ENCODE assay signal across 8 cellular contexts in the genomic region with DNA sequence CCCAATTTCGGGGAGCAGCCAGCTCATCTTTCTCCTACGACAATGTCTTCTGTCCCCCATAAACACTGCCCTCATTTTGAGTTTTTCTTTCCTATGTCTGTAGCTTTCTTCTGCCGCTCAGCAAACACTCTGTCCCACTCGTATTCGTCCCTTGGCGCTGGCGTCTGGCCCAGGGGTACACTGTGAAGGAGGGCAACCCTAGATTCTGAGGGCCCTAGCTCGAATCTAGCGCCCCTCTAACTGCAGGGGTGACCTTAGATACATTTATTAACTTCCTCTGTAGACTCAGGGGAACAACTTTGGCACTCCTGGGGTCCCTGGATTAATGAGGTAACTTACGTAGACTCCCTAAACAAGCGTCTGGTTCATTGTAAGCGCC. TPM values are rescaled to one million over a fixed set of nuclear protein-coding genes. Genes with fewer than 3 reads are reported as not detected.
DNase-seq lines count a peak whose midpoint lies in the region; ATAC-seq and TF ChIP-seq lines count a peak whose summit lies in the region.

No MANE protein-coding gene starts in this region.

- peaks cover 48% of the 10 kb centered on the region for H3K79me2 ChIP-seq in SK-N-SH (ENCODE audit: insufficient read depth)

- TF ChIP-seq EP300 in SK-N-SH (IDR thresholded peaks at IDR 0.05; ENCODE audit: borderline replicate concordance in 1 of 2, low read depth in 1 of 2, low read length in 1 of 2) (no peak), stomach (IDR thresholded peaks at IDR 0.05) (no peak)

- H3K9ac ChIP-seq in SK-N-SH = peak overlapping the region; percentile 93; the same call in 1 of the 2 replicates

- TF ChIP-seq POLR2A in stomach (IDR thresholded peaks at IDR 0.05) = no peak

- H3K4me2 ChIP-seq in SK-N-SH = peak overlapping the region; percentile 98

- intact Hi-C loops in stomach (cut with DNase I; ENCODE audit: low total_unique reads) = loop anchor here (10.0 kb wide), 1 partner anchor 53 kb away; no protein-coding TSS in a partner anchor

- H3K4me3 ChIP-seq in SK-N-SH (ENCODE audit: low read depth in 2 of 2, low read length in 1 of 2) (peak overlapping the region; percentile 91 to 97), stomach (peak overlapping the region; percentile 90 to 96 (median 94))

- TF ChIP-seq RAD21 in SK-N-SH (IDR thresholded peaks at IDR 0.05; ENCODE audit: low read length) = no peak

- H3K4me3 Mint-ChIP-seq in activated T-helper 17 cell treated with anti-CD3 and anti-CD28 coated beads, Interleukin-2, amount 50 U/mL, for 72 hours = peak overlapping the region; percentile 85
- peak overlapping the region; percentile 90 to 98 (median 94) for H3K4me3 Mint-ChIP-seq in immature natural killer cell

- H2AFZ ChIP-seq in SK-N-SH (ENCODE audit: low read depth) = peak overlapping the region; percentile 90

- CTCF ChIA-PET in SK-N-SH (lab: Yijun Ruan, JAX) = interaction anchor here (0.6 to 2.9 kb wide), 59 partner anchors 9 to 948 kb away, joined by 3 to 88 read pairs (median 4); no protein-coding TSS in a partner anchor

- H3K36me3 Mint-ChIP-seq in activated T-helper 17 cell treated with anti-CD3 and anti-CD28 coated beads, Interleukin-2, amount 50 U/mL, for 72 hours (ENCODE audit: low read depth) = no peaks in the 10 kb centered on the region
- no peaks in the 10 kb centered on the region for H3K36me3 Mint-ChIP-seq in immature natural killer cell

- H3K9me3 Mint-ChIP-seq in activated T-helper 17 cell treated with anti-CD3 and anti-CD28 coated beads, Interleukin-2, amount 50 U/mL, for 72 hours = no peaks in the 10 kb centered on the region
- H3K9me3 Mint-ChIP-seq in immature natural killer cell = no peaks in the 10 kb centered on the region

- H3K27me3 ChIP-seq in SK-N-SH (ENCODE audit: insufficient read depth) (no peaks in the 10 kb centered on the region), stomach (no peaks in the 10 kb centered on the region)

- H3K4me1 Mint-ChIP-seq in activated T-helper 17 cell treated with anti-CD3 and anti-CD28 coated beads, Interleukin-2, amount 50 U/mL, for 72 hours = peaks cover 25% of the 10 kb centered on the region
- peaks cover 43 to 50% of the 10 kb centered on the region in 2 donors for H3K4me1 Mint-ChIP-seq in immature natural killer cell

- H3K27me3 Mint-ChIP-seq in activated T-helper 17 cell treated with anti-CD3 and anti-CD28 coated beads, Interleukin-2, amount 50 U/mL, for 72 hours = peaks cover 7% of the 10 kb centered on the region
- H3K27me3 Mint-ChIP-seq in immature natural killer cell (ENCODE audit: low read depth in 3 of 3) = peaks cover 3 to 22% (median 4%) of the 10 kb centered on the region in 3 donors

- H3K27ac ChIP-seq in SK-N-SH (ENCODE audit: low read depth in 2 of 2, low read length in 1 of 2) = peak overlapping the region; percentile 57 to 75; a peak in 3 of 4 replicates
- peak overlapping the region; percentile 85 to 95 (median 95) for H3K27ac ChIP-seq in stomach

- POLR2A ChIA-PET in SK-N-SH (lab: Yijun Ruan, JAX) = interaction anchor here (0.6 to 1.0 kb wide), 2 partner anchors 69 to 72 kb away, joined by 3 to 4 read pairs; no protein-coding TSS in a partner anchor

- H3K9me3 ChIP-seq in SK-N-SH (no peaks in the 10 kb centered on the region), stomach (no peaks in the 10 kb centered on the region)

- H3K36me3 ChIP-seq in SK-N-SH (replicated peaks in 1 of 2; ENCODE audit: control insufficient read depth in 1 of 2, insufficient read depth in 2 of 2, low read length in 1 of 2) (no peaks in the 10 kb centered on the region), stomach (no peaks in the 10 kb centered on the region)

- TF ChIP-seq CTCF in SK-N-SH (IDR thresholded peaks at IDR 0.05) (no peak), stomach (IDR thresholded peaks at IDR 0.05) (no peak)

- WGBS in SK-N-SH (ENCODE audit: low lambda C conversion rate) = 61% methylated on average over 12 of the region's 12 CpGs
- 10 to 17% (median 13%) methylated on average over 12 of the region's 12 CpGs for WGBS in stomach, 5 donors

- H4K20me1 ChIP-seq in SK-N-SH (ENCODE audit: insufficient read depth) = peaks cover 23% of the 10 kb centered on the region

- H3K9me2 ChIP-seq in SK-N-SH = no peaks in the 10 kb centered on the region

- H3K27ac Mint-ChIP-seq in activated T-helper 17 cell treated with anti-CD3 and anti-CD28 coated beads, Interleukin-2, amount 50 U/mL, for 72 hours = peak overlapping the region; percentile 87
- peak overlapping the region in 5 of 6 donors; percentile 80 to 96 (median 90) for H3K27ac Mint-ChIP-seq in immature natural killer cell

- ATAC-seq in SK-N-SH treated with all-trans-retinoic acid at 6 μM for 48 hours = no peak
- no peak for ATAC-seq in activated T-helper 17 cell treated with anti-CD3 and anti-CD28 coated beads, Interleukin-2, amount 50 U/mL, for 72 hours (replicated peaks)
- ATAC-seq in GM19324 (IDR thresholded peaks at IDR 0.05; ENCODE audit: low FRiP score, unreplicated experiment) = no peak

- DNase-seq in SK-N-SH (no peak), immature natural killer cell (no peak), stomach (peak; percentile 34), NOMO-1 (lab: John Stamatoyannopoulos, UW; ENCODE audit: unreplicated experiment in 2 of 2) (no peak), NCI-H446 treated with DMSO at 0.1 percent for 48 hours (lab: John Stamatoyannopoulos, UW) (no peak)

- H3K4me1 ChIP-seq in SK-N-SH (ENCODE audit: control insufficient read depth in 1 of 2, insufficient read depth in 2 of 2, low read depth in 1 of 2, low read length in 1 of 2) = peaks cover 8 to 13% of the 10 kb centered on the region in 2 experiments; a peak in 3 of 4 replicates
- H3K4me1 ChIP-seq in stomach = peaks cover 11 to 47% (median 28%) of the 10 kb centered on the region in 4 donors

- peaks cover 28% of the 10 kb centered on the region for H3F3A ChIP-seq in SK-N-SH (replicated peaks; ENCODE audit: insufficient read depth)

TF ChIP-seq in SK-N-SH, 30 proteins besides CTCF, POLR2A, EP300 and RAD21 (continues in another document):
- no peak for TF ChIP-seq RCOR1 (IDR thresholded peaks at IDR 0.05; ENCODE audit: low read length)
- TF ChIP-seq MEF2A (IDR thresholded peaks at IDR 0.05; ENCODE audit: borderline replicate concordance, low read depth) = no peak
- TF ChIP-seq NRF1 (IDR thresholded peaks at IDR 0.05; ENCODE audit: low read depth, low read length) = no peak
- no peak for TF ChIP-seq FOXJ3 (CRISPR knock-in tag; IDR thresholded peaks at IDR 0.05)
- TF ChIP-seq GATA2 (CRISPR knock-in tag; IDR thresholded peaks at IDR 0.05) = no peak
- no peak for TF ChIP-seq MXI1 (IDR thresholded peaks at IDR 0.05; ENCODE audit: low read depth, low read length)
- TF ChIP-seq, protein P1, sequence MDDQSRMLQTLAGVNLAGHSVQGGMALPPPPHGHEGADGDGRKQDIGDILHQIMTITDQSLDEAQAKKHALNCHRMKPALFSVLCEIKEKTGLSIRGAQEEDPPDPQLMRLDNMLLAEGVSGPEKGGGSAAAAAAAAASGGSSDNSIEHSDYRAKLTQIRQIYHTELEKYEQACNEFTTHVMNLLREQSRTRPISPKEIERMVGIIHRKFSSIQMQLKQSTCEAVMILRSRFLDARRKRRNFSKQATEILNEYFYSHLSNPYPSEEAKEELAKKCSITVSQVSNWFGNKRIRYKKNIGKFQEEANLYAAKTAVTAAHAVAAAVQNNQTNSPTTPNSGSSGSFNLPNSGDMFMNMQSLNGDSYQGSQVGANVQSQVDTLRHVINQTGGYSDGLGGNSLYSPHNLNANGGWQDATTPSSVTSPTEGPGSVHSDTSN (IDR thresholded peaks at IDR 0.05) = no peak

TF ChIP-seq in SK-N-SH treated with all-trans-retinoic acid at 6 μM for 48 hours, 23 proteins besides CTCF, POLR2A, EP300 and RAD21 (continues in another document):
- no peak for TF ChIP-seq SNAI2 (CRISPR knock-in tag; IDR thresholded peaks at IDR 0.05)
- TF ChIP-seq, protein P2, sequence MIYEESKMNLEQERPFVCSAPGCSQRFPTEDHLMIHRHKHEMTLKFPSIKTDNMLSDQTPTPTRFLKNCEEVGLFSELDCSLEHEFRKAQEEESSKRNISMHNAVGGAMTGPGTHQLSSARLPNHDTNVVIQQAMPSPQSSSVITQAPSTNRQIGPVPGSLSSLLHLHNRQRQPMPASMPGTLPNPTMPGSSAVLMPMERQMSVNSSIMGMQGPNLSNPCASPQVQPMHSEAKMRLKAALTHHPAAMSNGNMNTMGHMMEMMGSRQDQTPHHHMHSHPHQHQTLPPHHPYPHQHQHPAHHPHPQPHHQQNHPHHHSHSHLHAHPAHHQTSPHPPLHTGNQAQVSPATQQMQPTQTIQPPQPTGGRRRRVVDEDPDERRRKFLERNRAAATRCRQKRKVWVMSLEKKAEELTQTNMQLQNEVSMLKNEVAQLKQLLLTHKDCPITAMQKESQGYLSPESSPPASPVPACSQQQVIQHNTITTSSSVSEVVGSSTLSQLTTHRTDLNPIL (CRISPR knock-in tag; IDR thresholded peaks at IDR 0.05; ENCODE audit: low read depth) = no peak
- TF ChIP-seq, protein P3, sequence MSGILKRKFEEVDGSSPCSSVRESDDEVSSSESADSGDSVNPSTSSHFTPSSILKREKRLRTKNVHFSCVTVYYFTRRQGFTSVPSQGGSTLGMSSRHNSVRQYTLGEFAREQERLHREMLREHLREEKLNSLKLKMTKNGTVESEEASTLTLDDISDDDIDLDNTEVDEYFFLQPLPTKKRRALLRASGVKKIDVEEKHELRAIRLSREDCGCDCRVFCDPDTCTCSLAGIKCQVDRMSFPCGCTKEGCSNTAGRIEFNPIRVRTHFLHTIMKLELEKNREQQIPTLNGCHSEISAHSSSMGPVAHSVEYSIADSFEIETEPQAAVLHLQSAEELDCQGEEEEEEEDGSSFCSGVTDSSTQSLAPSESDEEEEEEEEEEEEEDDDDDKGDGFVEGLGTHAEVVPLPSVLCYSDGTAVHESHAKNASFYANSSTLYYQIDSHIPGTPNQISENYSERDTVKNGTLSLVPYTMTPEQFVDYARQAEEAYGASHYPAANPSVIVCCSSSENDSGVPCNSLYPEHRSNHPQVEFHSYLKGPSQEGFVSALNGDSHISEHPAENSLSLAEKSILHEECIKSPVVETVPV (CRISPR knock-in tag; IDR thresholded peaks at IDR 0.05) = no peak
- no peak for TF ChIP-seq CSDC2 (CRISPR knock-in tag; IDR thresholded peaks at IDR 0.05)
- no peak for TF ChIP-seq TCF4 (CRISPR knock-in tag; IDR thresholded peaks at IDR 0.05; ENCODE audit: borderline replicate concordance)
- TF ChIP-seq BACH2 (CRISPR knock-in tag; IDR thresholded peaks at IDR 0.05; ENCODE audit: borderline replicate concordance) = no peak
- TF ChIP-seq GLIS3 (CRISPR knock-in tag; IDR thresholded peaks at IDR 0.05) = no peak

RNA-seq across cellular contexts. Expression of a gene that starts 0.7 kb away (rescaled TPM):
- 5.5 and 7.8 TPM in 2 replicates for polyA plus RNA-seq in SK-N-SH (2012; rRNA removed)
- polyA plus RNA-seq in SK-N-SH (2012; cell fraction: cytosol; rRNA removed) = 6.8 and 7.0 TPM in 2 replicates
- polyA plus RNA-seq in SK-N-SH (2012; cell fraction: nucleus; rRNA removed) = 5.0 and 9.5 TPM in 2 replicates
- 10 to 100 TPM; 14.7 to 15.3 TPM for total RNA-seq in activated T-helper 17 cell treated with anti-CD3 and anti-CD28 coated beads, Interleukin-2, amount 50 U/mL, for 72 hours
- polyA plus RNA-seq in immature natural killer cell = 1 to 10 TPM; 3.0 to 6.6 (median 5.5) TPM
- 10 to 100 TPM; 14.2 to 70.6 (median 50.9) TPM for total RNA-seq in stomach
- 1 to 10 TPM; 5.4 to 8.4 (median 7.5) TPM for polyA plus RNA-seq in stomach
